ENCODE assay signal across 13 cellular contexts in genomic region chr13:109166807-109167206, GRCh38.
DNase-seq lines count a peak whose midpoint lies in the region; ATAC-seq and TF ChIP-seq lines count a peak whose summit lies in the region.
"Had no signal": no experiment of that assay in that cellular context is flagged by ENCODE, and none has a peak within 500 bp of the region (broad histone marks: within the 10 kb centered on the region; RNA-seq: fewer than 3 reads in every experiment).

No MANE protein-coding gene starts in this region.

- peak; percentile 28 for ATAC-seq in GM18502 (IDR thresholded peaks at IDR 0.05; ENCODE audit: poor library complexity, unreplicated experiment)
- peak; percentile 29 for ATAC-seq in GM19397 (IDR thresholded peaks at IDR 0.05; ENCODE audit: unreplicated experiment)
- ATAC-seq in HG02981 (IDR thresholded peaks at IDR 0.05; ENCODE audit: unreplicated experiment) = peak; percentile 43
- no peak for ATAC-seq in SK-N-SH treated with all-trans-retinoic acid at 6 μM for 48 hours

- DNase-seq in UCSD-AML1 (lab: John Stamatoyannopoulos, UW; ENCODE audit: unreplicated experiment) (peak; percentile 13), NCI-H526 treated with DMSO at 0.1 percent for 48 hours (lab: John Stamatoyannopoulos, UW) (no peak)
- DNase-seq in stimulated activated CD4-positive, alpha-beta T cell treated with anti-CD3 and anti-CD28 coated beads, Interleukin-1b, Interleukin-23, amount 100 ng/mL, for 48 hours = no peak
- DNase-seq in central memory CD4-positive, alpha-beta T cell = no peak
- DNase-seq: activated T-cell treated with anti-CD3 and anti-CD28 coated beads, Interleukin-2, amount 50 U/mL, for 1 hour; kidney glomerular epithelial cell; naive B cell; NCI-H1436 treated with DMSO at 0.1 percent for 48 hours; NCI-H82 had no signal

TF ChIP-seq in SK-N-SH treated with all-trans-retinoic acid at 6 μM for 48 hours, 23 proteins besides CTCF, POLR2A, EP300 and RAD21:
- TF ChIP-seq RARB (CRISPR knock-in tag; IDR thresholded peaks at IDR 0.05) = no peak
- no peak for TF ChIP-seq TOX (CRISPR knock-in tag; IDR thresholded peaks at IDR 0.05; ENCODE audit: borderline replicate concordance)
- no peak for TF ChIP-seq ZFP30 (CRISPR knock-in tag; IDR thresholded peaks at IDR 0.05)
- no peak for TF ChIP-seq TCF4 (CRISPR knock-in tag; IDR thresholded peaks at IDR 0.05; ENCODE audit: borderline replicate concordance)
- no peak for TF ChIP-seq GLIS3 (CRISPR knock-in tag; IDR thresholded peaks at IDR 0.05)
- TF ChIP-seq PPARA (CRISPR knock-in tag; IDR thresholded peaks at IDR 0.05; ENCODE audit: borderline replicate concordance) = no peak
- no peak for TF ChIP-seq ZFP3 (CRISPR knock-in tag; IDR thresholded peaks at IDR 0.05)
- TF ChIP-seq, protein P1, sequence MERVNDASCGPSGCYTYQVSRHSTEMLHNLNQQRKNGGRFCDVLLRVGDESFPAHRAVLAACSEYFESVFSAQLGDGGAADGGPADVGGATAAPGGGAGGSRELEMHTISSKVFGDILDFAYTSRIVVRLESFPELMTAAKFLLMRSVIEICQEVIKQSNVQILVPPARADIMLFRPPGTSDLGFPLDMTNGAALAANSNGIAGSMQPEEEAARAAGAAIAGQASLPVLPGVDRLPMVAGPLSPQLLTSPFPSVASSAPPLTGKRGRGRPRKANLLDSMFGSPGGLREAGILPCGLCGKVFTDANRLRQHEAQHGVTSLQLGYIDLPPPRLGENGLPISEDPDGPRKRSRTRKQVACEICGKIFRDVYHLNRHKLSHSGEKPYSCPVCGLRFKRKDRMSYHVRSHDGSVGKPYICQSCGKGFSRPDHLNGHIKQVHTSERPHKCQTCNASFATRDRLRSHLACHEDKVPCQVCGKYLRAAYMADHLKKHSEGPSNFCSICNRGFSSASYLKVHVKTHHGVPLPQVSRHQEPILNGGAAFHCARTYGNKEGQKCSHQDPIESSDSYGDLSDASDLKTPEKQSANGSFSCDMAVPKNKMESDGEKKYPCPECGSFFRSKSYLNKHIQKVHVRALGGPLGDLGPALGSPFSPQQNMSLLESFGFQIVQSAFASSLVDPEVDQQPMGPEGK (CRISPR knock-in tag; IDR thresholded peaks at IDR 0.05; ENCODE audit: borderline replicate concordance) = no peak
- TF ChIP-seq TSHZ2 (CRISPR knock-in tag; IDR thresholded peaks at IDR 0.05) = no peak
- no peak for TF ChIP-seq ISL1 (CRISPR knock-in tag; IDR thresholded peaks at IDR 0.05)
- no peak for TF ChIP-seq ZC3H10 (CRISPR knock-in tag; IDR thresholded peaks at IDR 0.05)
- no peak for TF ChIP-seq OSR1 (CRISPR knock-in tag; IDR thresholded peaks at IDR 0.05)
- TF ChIP-seq ARNTL (CRISPR knock-in tag; IDR thresholded peaks at IDR 0.05; ENCODE audit: borderline replicate concordance, low read depth) = no peak
- TF ChIP-seq BACH2 (CRISPR knock-in tag; IDR thresholded peaks at IDR 0.05; ENCODE audit: borderline replicate concordance) = no peak
